8 cellular contexts compared by ENCODE assay signal in the genomic region with DNA sequence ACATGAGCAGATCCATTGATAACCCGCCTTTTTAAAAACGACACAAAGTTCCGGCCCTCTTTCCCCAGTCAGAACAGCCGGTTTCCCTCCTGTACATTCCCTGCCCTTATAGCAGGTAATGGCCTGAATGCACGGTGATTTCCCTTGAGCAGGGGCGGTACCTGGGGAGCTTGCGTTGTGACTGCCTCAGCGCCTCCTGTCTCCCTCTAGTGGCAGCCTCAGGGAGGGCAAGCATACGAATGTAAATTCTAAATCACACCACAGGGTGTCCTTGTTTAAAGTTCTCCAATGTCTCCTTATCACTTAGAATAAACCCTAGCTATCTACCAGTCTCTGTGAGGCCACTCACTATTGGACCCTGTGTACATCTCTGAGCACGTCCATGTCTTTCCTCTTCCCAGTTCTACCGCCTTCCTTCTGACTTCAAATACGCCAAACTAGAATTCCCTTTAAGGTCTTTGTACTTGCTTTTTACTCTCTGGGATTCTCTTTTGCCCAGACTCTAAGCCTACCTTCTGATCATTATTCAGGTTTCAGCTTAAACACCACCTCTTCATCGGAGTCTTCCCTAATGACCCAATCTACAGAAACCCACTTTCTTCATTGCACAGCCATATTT. TPM values are rescaled to one million over a fixed set of nuclear protein-coding genes. Genes with fewer than 3 reads are reported as not detected.
DNase-seq lines count a peak whose midpoint lies in the region; ATAC-seq and TF ChIP-seq lines count a peak whose summit lies in the region.

No MANE protein-coding gene starts in this region.

- no peaks in the 10 kb centered on the region for H3K9me3 ChIP-seq in naive thymus-derived CD4-positive, alpha-beta T cell (ENCODE audit: control insufficient read depth in 2 of 3, low read length in 3 of 3)
- H3K9me3 ChIP-seq in transverse colon, result no peaks in the 10 kb centered on the region

- no peaks in the 10 kb centered on the region for H3K36me3 Mint-ChIP-seq in activated B cell treated with CpG ODN at 0.5 μM for 24 hours (ENCODE audit: low read depth)
- no peaks in the 10 kb centered on the region for H3K36me3 Mint-ChIP-seq in naive thymus-derived CD4-positive, alpha-beta T cell

- peaks cover 3% of the 10 kb centered on the region for H3K9me3 Mint-ChIP-seq in activated B cell treated with CpG ODN at 0.5 μM for 24 hours
- peaks cover 0 to 1% (median 0%) of the 10 kb centered on the region in 11 donors for H3K9me3 Mint-ChIP-seq in naive thymus-derived CD4-positive, alpha-beta T cell

- TF ChIP-seq CTCF in activated B cell treated with CpG ODN at 0.5 μM for 24 hours (IDR thresholded peaks at IDR 0.05) (no peak), transverse colon (IDR thresholded peaks at IDR 0.05) (peak; percentile 46 to 67 (median 53))

- no peaks in the 10 kb centered on the region for H3K4me1 Mint-ChIP-seq in activated B cell treated with CpG ODN at 0.5 μM for 24 hours
- peaks cover 0 to 4% (median 0%) of the 10 kb centered on the region in 7 donors for H3K4me1 Mint-ChIP-seq in naive thymus-derived CD4-positive, alpha-beta T cell

- H3K4me3 Mint-ChIP-seq in activated B cell treated with CpG ODN at 0.5 μM for 24 hours, result no peak overlapping the region
- H3K4me3 Mint-ChIP-seq in naive thymus-derived CD4-positive, alpha-beta T cell, result no peak overlapping the region

- ATAC-seq in HG02870 (IDR thresholded peaks at IDR 0.05; ENCODE audit: unreplicated experiment), result peak; percentile 100
- peak; percentile 58 for ATAC-seq in activated B cell treated with CpG ODN at 0.5 μM for 24 hours (ENCODE audit: low read depth)
- ATAC-seq in naive thymus-derived CD4-positive, alpha-beta T cell, result peak; percentile 95

- no peak for TF ChIP-seq EP300 in transverse colon (IDR thresholded peaks at IDR 0.05; ENCODE audit: low read depth)

- no peak overlapping the region for H3K27ac Mint-ChIP-seq in activated B cell treated with CpG ODN at 0.5 μM for 24 hours
- no peak overlapping the region for H3K27ac Mint-ChIP-seq in naive thymus-derived CD4-positive, alpha-beta T cell

- H3K27ac ChIP-seq in naive thymus-derived CD4-positive, alpha-beta T cell (ENCODE audit: low read depth, low read length), result no peak overlapping the region
- H3K27ac ChIP-seq in transverse colon, result no peak overlapping the region

- intact Hi-C loops in activated B cell treated with CpG ODN at 0.5 μM for 24 hours (cut with micrococcal nuclease) (no loop called here), transverse colon (cut with DNase I; ENCODE audit: low total_unique reads) (no loop called here)
- intact Hi-C loops in naive thymus-derived CD4-positive, alpha-beta T cell (cut with micrococcal nuclease), result loop anchor here (1.0 to 5.0 kb wide), 5 partner anchors 122 to 890 kb away; no protein-coding TSS in a partner anchor

- H3K4me1 ChIP-seq in naive thymus-derived CD4-positive, alpha-beta T cell (ENCODE audit: control insufficient read depth in 2 of 2, insufficient read depth in 2 of 2, low read length in 2 of 2), result no peaks in the 10 kb centered on the region
- H3K4me1 ChIP-seq in transverse colon, result no peaks in the 10 kb centered on the region

- CTCF ChIA-PET in activated B cell treated with CpG ODN at 0.5 μM for 24 hours (lab: Charles Lee), result no interaction called here
- CTCF ChIA-PET in naive thymus-derived CD4-positive, alpha-beta T cell (lab: Charles Lee), result interaction anchor here (0.5 kb wide), 2 partner anchors 390 to 744 kb away, joined by 4 to 9 read pairs; no protein-coding TSS in a partner anchor

- H3K36me3 ChIP-seq in naive thymus-derived CD4-positive, alpha-beta T cell (ENCODE audit: control insufficient read depth in 2 of 3, insufficient read depth in 3 of 3, low read length in 3 of 3), result no peaks in the 10 kb centered on the region
- H3K36me3 ChIP-seq in transverse colon, result no peaks in the 10 kb centered on the region

- DNase-seq in NK-92 treated with Interleukin-12 subunit alpha and Interleukin-12 subunit beta, amount 100 ng/mL, for 24 hours (lab: John Stamatoyannopoulos, UW), result peak; percentile 54
- no peak for DNase-seq in NK-92 (lab: John Stamatoyannopoulos, UW; ENCODE audit: unreplicated experiment)
- peak; percentile 8 for DNase-seq in NCI-H1694 (lab: John Stamatoyannopoulos, UW)
- DNase-seq in activated B cell treated with CpG ODN at 0.5 μM for 24 hours, result no peak
- DNase-seq in cerebellar cortex (ENCODE audit: low spot score), result peak; percentile 29
- peak; percentile 24 to 77 (median 58) for DNase-seq in naive thymus-derived CD4-positive, alpha-beta T cell
- DNase-seq in transverse colon, result peak; percentile 53

- H3K27me3 Mint-ChIP-seq in activated B cell treated with CpG ODN at 0.5 μM for 24 hours, result no peaks in the 10 kb centered on the region
- peaks cover 0 to 4% (median 0%) of the 10 kb centered on the region in 5 donors for H3K27me3 Mint-ChIP-seq in naive thymus-derived CD4-positive, alpha-beta T cell

- no peak overlapping the region for H3K4me3 ChIP-seq in naive thymus-derived CD4-positive, alpha-beta T cell (ENCODE audit: low read length)
- no peak overlapping the region for H3K4me3 ChIP-seq in transverse colon

- POLR2A ChIA-PET in activated B cell treated with CpG ODN at 0.5 μM for 24 hours (lab: Charles Lee), result no interaction called here
- POLR2A ChIA-PET in naive thymus-derived CD4-positive, alpha-beta T cell (lab: Charles Lee), result no interaction called here

- WGBS in transverse colon (ENCODE audit: low coverage in 1 of 2), 2 donors, result 65 to 76% methylated on average over 7 to 13 of the region's 13 CpGs

- no peaks in the 10 kb centered on the region for H3K27me3 ChIP-seq in naive thymus-derived CD4-positive, alpha-beta T cell (ENCODE audit: control insufficient read depth in 2 of 2, insufficient read depth in 2 of 2, low read length in 2 of 2)
- H3K27me3 ChIP-seq in transverse colon, result no peaks in the 10 kb centered on the region

- in situ Hi-C loops in transverse colon (cut with MboI; ENCODE audit: low pct_ligation_motif_present in 1 of 4, low pct_unique_long_range_greater_than_20kb in 1 of 4, low sequenced_read_pairs in 3 of 4), result no loop called here

- no peak for TF ChIP-seq POLR2A in transverse colon (IDR thresholded peaks at IDR 0.05)

RNA-seq across cellular contexts. Expression of gene LDB2, which starts 18.4 kb away (rescaled TPM):
- total RNA-seq in activated B cell treated with CpG ODN at 0.5 μM for 24 hours, result not detected in 2 replicates
- 1 to 10 TPM in 1 of 5 experiments, under 1 TPM in 1, not detected in 3; 0.29 to 1.5 TPM for total RNA-seq in naive thymus-derived CD4-positive, alpha-beta T cell
- not detected for polyA plus RNA-seq in naive thymus-derived CD4-positive, alpha-beta T cell
- total RNA-seq in transverse colon, result 10 to 100 TPM in 1 of 4 donors, 1 to 10 TPM in 3; 7.0 to 46.6 (median 8.9) TPM

Comparison
In these comparisons a context has a peak if more than half of its experiments do, and no peak if none do; other contexts are left out.
1. DNase-seq: peak in NK-92 treated with Interleukin-12 subunit alpha and Interleukin-12 subunit beta, amount 100 ng/mL, for 24 hours (single experiment), NCI-H1694 (single experiment), cerebellar cortex (single experiment), naive thymus-derived CD4-positive, alpha-beta T cell (9 of 9) and transverse colon (single experiment); none in NK-92 (single experiment) and activated B cell treated with CpG ODN at 0.5 μM for 24 hours (single experiment).
2. intact Hi-C loops: an anchor here in naive thymus-derived CD4-positive, alpha-beta T cell (1.0 to 5.0 kb wide); none called in activated B cell treated with CpG ODN at 0.5 μM for 24 hours and transverse colon.
3. Peak in every context shown above with its lines, with median percentiles within 50 percentile points of each other: ATAC-seq.